Comparison of ENCODE assay signal across 24 cellular contexts in the genomic region with DNA sequence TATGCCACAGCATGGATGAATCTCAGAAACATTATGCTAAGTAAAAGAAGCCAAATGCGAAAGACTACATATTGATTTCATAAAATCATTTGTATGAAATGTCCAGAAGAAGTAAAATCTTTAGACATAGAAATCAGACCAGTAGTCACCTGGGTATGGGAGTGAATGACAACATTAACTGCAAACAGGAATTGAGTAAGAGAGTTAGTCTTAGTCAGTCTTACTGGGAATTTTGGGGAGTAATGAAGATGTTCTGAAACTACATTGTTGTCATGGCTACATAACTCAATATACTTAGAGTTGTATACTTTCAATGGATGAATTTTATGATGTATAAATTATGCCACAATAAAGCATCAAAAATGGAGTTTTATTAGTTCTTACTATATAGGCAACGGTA.
"Had no signal": no experiment of that assay in that cellular context is flagged by ENCODE, and none has a peak within 500 bp of the region (broad histone marks: within the 10 kb centered on the region; RNA-seq: fewer than 3 reads in every experiment).

No MANE protein-coding gene starts in this region.

- DNase-seq: colonic mucosa; cortex of kidney; effector memory CD4-positive, alpha-beta T cell; erythroblast; esophagus squamous epithelium; foreskin fibroblast; foreskin melanocyte; gastrocnemius medialis; glutamatergic neuron; head of caudate nucleus; heart right ventricle; hippocampal formation; left cardiac atrium; left lung; left ventricle myocardium superior; lower lobe of right lung; mesendoderm; midbrain; naive thymus-derived CD4-positive, alpha-beta T cell; natural killer cell had no signal

- H3K4me1 Mint-ChIP-seq: memory B cell, natural killer cell had no signal

- H3K9me3 ChIP-seq: colonic mucosa, esophagus squamous epithelium, gastrocnemius medialis, heart right ventricle, left lung, lower lobe of right lung had no signal

- H3K4me3 Mint-ChIP-seq: dendritic cell treated with granulocyte-macrophage colony-stimulating factor and Interleukin-4, amounts not matched to agents 40 ng/mL and 50 ng/mL, for 4 days; memory B cell; naive thymus-derived CD4-positive, alpha-beta T cell; natural killer cell had no signal

- ATAC-seq: esophagus mucosa; gastrocnemius medialis; heart right ventricle; left cardiac atrium; left lung; left ventricle myocardium superior; lower lobe of right lung; naive thymus-derived CD4-positive, alpha-beta T cell; natural killer cell had no signal

- H3K27ac ChIP-seq: colonic mucosa, epithelial cell of prostate, esophagus squamous epithelium, gastrocnemius medialis, heart right ventricle, left lung, lower lobe of right lung had no signal

- H3K27me3 ChIP-seq: colonic mucosa, esophagus squamous epithelium, gastrocnemius medialis, heart right ventricle, left lung had no signal

- H3K36me3 Mint-ChIP-seq: memory B cell; naive thymus-derived CD4-positive, alpha-beta T cell; natural killer cell had no signal

- H3K4me1 ChIP-seq: colonic mucosa, esophagus squamous epithelium, gastrocnemius medialis, heart right ventricle, left lung, lower lobe of right lung had no signal

- H3K4me3 ChIP-seq: colonic mucosa, esophagus squamous epithelium, gastrocnemius medialis, heart right ventricle, left lung, lower lobe of right lung had no signal

- H3K36me3 ChIP-seq: colonic mucosa, esophagus squamous epithelium, gastrocnemius medialis, heart right ventricle, left lung, lower lobe of right lung had no signal

- H3K27me3 Mint-ChIP-seq: dendritic cell treated with granulocyte-macrophage colony-stimulating factor and Interleukin-4, amounts not matched to agents 40 ng/mL and 50 ng/mL, for 4 days; memory B cell; naive thymus-derived CD4-positive, alpha-beta T cell had no signal

- H3K9me3 Mint-ChIP-seq: dendritic cell treated with granulocyte-macrophage colony-stimulating factor and Interleukin-4, amounts not matched to agents 40 ng/mL and 50 ng/mL, for 4 days; memory B cell; naive thymus-derived CD4-positive, alpha-beta T cell; natural killer cell had no signal

- H3K27ac Mint-ChIP-seq: dendritic cell treated with granulocyte-macrophage colony-stimulating factor and Interleukin-4, amounts not matched to agents 40 ng/mL and 50 ng/mL, for 4 days; memory B cell; naive thymus-derived CD4-positive, alpha-beta T cell; natural killer cell had no signal
